ENCODE assay signal across 1 cellular context in the genomic region with DNA sequence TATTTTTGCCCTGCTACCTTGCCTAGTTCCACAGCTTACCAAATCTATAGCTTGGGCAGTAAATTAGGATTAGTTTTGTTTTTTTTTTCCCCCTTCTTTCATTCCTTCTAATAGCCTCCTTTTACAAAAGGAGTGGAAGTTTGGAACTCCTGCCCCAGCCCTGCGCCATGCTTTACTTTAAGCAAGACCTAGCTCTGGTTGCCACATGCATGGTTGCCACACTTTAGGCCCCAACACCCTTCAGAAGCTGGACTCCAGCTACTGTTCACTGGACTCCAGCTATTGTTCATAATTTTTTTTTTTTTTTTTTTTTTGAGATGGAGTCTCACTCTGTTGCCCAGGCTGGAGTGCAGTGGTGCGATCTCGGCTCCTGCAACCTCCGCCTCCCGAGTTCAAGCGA.
TF ChIP-seq lines count a peak whose summit lies in the region.

No MANE protein-coding gene starts in this region.

TF ChIP-seq in HepG2, 621 proteins besides CTCF, POLR2A, EP300 and RAD21 (continued from another document):
- TF ChIP-seq, protein P1, sequence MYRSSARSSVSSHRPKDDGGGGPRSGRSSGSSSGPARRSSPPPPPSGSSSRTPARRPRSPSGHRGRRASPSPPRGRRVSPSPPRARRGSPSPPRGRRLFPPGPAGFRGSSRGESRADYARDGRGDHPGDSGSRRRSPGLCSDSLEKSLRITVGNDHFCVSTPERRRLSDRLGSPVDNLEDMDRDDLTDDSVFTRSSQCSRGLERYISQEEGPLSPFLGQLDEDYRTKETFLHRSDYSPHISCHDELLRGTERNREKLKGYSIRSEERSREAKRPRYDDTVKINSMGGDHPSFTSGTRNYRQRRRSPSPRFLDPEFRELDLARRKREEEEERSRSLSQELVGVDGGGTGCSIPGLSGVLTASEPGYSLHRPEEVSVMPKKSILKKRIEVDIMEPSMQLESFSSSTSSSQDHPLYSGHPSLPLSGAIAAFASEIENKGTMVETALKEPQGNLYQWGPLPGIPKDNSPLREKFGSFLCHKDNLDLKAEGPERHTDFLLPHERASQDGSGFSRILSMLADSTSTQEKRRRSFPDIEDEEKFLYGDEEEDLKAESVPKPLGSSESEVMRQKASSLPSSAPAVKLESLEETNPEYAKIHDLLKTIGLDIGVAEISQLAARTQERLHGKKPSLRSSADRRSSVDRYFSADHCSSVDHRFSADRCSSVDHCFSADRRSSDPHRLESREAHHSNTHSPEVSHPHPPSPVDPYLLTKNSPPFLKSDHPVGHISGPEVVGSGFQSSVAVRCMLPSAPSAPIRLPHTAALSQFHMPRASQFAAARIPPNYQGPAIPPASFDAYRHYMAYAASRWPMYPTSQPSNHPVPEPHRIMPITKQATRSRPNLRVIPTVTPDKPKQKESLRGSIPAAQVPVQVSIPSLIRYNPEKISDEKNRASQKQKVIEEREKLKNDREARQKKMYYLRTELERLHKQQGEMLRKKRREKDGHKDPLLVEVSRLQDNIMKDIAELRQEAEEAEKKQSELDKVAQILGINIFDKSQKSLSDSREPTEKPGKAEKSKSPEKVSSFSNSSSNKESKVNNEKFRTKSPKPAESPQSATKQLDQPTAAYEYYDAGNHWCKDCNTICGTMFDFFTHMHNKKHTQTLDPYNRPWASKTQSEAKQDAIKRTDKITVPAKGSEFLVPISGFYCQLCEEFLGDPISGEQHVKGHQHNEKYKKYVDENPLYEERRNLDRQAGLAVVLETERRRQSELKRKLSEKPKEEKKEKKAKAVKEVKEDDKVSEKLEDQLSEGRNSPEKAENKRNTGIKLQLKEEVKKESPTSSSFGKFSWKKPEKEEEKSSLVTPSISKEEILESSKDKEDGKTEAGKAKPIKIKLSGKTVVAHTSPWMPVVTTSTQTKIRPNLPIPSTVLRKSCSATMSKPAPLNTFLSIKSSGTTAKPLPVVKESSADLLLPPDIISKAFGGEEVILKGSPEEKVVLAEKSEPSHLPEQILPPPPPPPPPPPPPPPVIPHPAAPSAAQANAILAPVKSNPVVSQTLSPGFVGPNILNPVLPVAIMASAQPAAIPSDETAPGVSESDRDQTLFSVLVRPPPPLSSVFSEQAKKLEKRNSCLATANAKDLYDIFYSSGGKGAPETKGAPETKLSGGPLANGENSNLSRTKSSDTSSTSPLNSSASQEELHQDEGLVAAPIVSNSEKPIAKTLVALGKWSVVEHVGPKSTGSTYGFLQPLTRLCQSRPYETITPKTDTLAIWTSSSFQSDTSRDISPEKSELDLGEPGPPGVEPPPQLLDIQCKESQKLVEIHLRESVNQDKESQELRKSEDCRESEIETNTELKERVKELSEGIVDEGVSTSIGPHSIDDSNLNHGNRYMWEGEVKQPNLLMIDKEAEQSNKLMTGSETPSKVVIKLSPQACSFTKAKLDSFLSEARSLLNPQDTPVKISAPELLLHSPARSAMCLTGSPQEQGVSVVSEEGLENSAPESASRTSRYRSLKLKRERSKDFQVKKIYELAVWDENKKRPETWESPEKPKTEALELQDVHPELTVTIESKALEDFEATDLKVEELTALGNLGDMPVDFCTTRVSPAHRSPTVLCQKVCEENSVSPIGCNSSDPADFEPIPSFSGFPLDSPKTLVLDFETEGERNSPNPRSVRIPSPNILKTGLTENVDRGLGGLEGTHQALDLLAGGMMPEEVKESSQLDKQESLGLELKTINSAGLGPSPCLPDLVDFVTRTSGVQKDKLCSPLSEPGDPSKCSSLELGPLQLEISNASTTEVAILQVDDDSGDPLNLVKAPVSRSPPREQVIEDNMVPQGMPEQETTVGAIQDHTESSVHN (CRISPR knock-in tag; IDR thresholded peaks at IDR 0.05) = no peak
- TF ChIP-seq ZFP82 (CRISPR knock-in tag; IDR thresholded peaks at IDR 0.05; ENCODE audit: borderline replicate concordance) = no peak
- no peak for TF ChIP-seq ZNF20 (CRISPR knock-in tag; IDR thresholded peaks at IDR 0.05)
- TF ChIP-seq U2AF2 (IDR thresholded peaks at IDR 0.05; ENCODE audit: low read depth, low read length) = no peak
- TF ChIP-seq ZNF33A (CRISPR knock-in tag; IDR thresholded peaks at IDR 0.05; ENCODE audit: borderline replicate concordance) = no peak
- TF ChIP-seq, protein P2, sequence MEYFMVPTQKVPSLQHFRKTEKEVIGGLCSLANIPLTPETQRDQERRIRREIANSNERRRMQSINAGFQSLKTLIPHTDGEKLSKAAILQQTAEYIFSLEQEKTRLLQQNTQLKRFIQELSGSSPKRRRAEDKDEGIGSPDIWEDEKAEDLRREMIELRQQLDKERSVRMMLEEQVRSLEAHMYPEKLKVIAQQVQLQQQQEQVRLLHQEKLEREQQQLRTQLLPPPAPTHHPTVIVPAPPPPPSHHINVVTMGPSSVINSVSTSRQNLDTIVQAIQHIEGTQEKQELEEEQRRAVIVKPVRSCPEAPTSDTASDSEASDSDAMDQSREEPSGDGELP (IDR thresholded peaks at IDR 0.05; ENCODE audit: borderline replicate concordance, low read depth) = no peak
- TF ChIP-seq, protein P3, sequence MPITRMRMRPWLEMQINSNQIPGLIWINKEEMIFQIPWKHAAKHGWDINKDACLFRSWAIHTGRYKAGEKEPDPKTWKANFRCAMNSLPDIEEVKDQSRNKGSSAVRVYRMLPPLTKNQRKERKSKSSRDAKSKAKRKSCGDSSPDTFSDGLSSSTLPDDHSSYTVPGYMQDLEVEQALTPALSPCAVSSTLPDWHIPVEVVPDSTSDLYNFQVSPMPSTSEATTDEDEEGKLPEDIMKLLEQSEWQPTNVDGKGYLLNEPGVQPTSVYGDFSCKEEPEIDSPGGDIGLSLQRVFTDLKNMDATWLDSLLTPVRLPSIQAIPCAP (CRISPR knock-in tag; IDR thresholded peaks at IDR 0.05; ENCODE audit: low read depth) = no peak
- TF ChIP-seq, protein P4, sequence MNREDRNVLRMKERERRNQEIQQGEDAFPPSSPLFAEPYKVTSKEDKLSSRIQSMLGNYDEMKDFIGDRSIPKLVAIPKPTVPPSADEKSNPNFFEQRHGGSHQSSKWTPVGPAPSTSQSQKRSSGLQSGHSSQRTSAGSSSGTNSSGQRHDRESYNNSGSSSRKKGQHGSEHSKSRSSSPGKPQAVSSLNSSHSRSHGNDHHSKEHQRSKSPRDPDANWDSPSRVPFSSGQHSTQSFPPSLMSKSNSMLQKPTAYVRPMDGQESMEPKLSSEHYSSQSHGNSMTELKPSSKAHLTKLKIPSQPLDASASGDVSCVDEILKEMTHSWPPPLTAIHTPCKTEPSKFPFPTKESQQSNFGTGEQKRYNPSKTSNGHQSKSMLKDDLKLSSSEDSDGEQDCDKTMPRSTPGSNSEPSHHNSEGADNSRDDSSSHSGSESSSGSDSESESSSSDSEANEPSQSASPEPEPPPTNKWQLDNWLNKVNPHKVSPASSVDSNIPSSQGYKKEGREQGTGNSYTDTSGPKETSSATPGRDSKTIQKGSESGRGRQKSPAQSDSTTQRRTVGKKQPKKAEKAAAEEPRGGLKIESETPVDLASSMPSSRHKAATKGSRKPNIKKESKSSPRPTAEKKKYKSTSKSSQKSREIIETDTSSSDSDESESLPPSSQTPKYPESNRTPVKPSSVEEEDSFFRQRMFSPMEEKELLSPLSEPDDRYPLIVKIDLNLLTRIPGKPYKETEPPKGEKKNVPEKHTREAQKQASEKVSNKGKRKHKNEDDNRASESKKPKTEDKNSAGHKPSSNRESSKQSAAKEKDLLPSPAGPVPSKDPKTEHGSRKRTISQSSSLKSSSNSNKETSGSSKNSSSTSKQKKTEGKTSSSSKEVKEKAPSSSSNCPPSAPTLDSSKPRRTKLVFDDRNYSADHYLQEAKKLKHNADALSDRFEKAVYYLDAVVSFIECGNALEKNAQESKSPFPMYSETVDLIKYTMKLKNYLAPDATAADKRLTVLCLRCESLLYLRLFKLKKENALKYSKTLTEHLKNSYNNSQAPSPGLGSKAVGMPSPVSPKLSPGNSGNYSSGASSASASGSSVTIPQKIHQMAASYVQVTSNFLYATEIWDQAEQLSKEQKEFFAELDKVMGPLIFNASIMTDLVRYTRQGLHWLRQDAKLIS (CRISPR knock-in tag; IDR thresholded peaks at IDR 0.05) = no peak
- no peak for TF ChIP-seq ZNF180 (CRISPR knock-in tag; IDR thresholded peaks at IDR 0.05; ENCODE audit: borderline replicate concordance, low read depth)
- no peak for TF ChIP-seq ZNF788 (CRISPR knock-in tag; IDR thresholded peaks at IDR 0.05; ENCODE audit: borderline replicate concordance)
- TF ChIP-seq ZBTB38 (CRISPR knock-in tag; IDR thresholded peaks at IDR 0.05) = no peak
- TF ChIP-seq, protein P5, sequence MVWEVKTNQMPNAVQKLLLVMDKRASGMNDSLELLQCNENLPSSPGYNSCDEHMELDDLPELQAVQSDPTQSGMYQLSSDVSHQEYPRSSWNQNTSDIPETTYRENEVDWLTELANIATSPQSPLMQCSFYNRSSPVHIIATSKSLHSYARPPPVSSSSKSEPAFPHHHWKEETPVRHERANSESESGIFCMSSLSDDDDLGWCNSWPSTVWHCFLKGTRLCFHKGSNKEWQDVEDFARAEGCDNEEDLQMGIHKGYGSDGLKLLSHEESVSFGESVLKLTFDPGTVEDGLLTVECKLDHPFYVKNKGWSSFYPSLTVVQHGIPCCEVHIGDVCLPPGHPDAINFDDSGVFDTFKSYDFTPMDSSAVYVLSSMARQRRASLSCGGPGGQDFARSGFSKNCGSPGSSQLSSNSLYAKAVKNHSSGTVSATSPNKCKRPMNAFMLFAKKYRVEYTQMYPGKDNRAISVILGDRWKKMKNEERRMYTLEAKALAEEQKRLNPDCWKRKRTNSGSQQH (CRISPR knock-in tag; IDR thresholded peaks at IDR 0.05; ENCODE audit: low read depth) = no peak
- no peak for TF ChIP-seq SIX1 (CRISPR knock-in tag; IDR thresholded peaks at IDR 0.05; ENCODE audit: borderline replicate concordance)
- no peak for TF ChIP-seq DR1 (CRISPR knock-in tag; IDR thresholded peaks at IDR 0.05)
- TF ChIP-seq, protein P6, sequence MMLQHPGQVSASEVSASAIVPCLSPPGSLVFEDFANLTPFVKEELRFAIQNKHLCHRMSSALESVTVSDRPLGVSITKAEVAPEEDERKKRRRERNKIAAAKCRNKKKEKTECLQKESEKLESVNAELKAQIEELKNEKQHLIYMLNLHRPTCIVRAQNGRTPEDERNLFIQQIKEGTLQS (CRISPR knock-in tag; IDR thresholded peaks at IDR 0.05) = no peak
- no peak for TF ChIP-seq NR2F1 (CRISPR knock-in tag; IDR thresholded peaks at IDR 0.05)
